In genomic region chr3:128416578-128417150, GRCh38 we compare ENCODE assay signal across 10 cellular contexts. TPM values are rescaled to one million over a fixed set of nuclear protein-coding genes. Genes with fewer than 3 reads are reported as not detected.
DNase-seq lines count a peak whose midpoint lies in the region; TF ChIP-seq lines count a peak whose summit lies in the region.
"Had no signal": no experiment of that assay in that cellular context is flagged by ENCODE, and none has a peak within 500 bp of the region (broad histone marks: within the 10 kb centered on the region; RNA-seq: fewer than 3 reads in every experiment).

No MANE protein-coding gene starts in this region.

- H3K9ac ChIP-seq in HUES6 (ENCODE audit: low read length): peak overlapping the region; percentile 11

- H3K4me1 ChIP-seq in BE2C (peaks cover 88% of the 10 kb centered on the region), HUES6 (ENCODE audit: control insufficient read depth, insufficient read depth, low read length) (peaks cover 31% of the 10 kb centered on the region)
- H3K4me1 ChIP-seq: tibial nerve had no signal

- peak; percentile 57 for DNase-seq in BE2C
- peak; percentile 80 for DNase-seq in T1000 (lab: John Stamatoyannopoulos, UW)
- DNase-seq in iris pigment epithelial cell (ENCODE audit: low read depth): peak; percentile 79
- no peak for DNase-seq in NCI-H1105 (lab: John Stamatoyannopoulos, UW)
- DNase-seq in WERI-Rb-1: no peak
- DNase-seq in NCI-H1930 (lab: John Stamatoyannopoulos, UW): no peak
- no peak for DNase-seq in NCI-H1694 treated with DMSO at 0.1 percent for 48 hours (lab: John Stamatoyannopoulos, UW)
- DNase-seq: immature natural killer cell had no signal

- H3K9me3 ChIP-seq in BE2C (no peaks in the 10 kb centered on the region), HUES6 (ENCODE audit: control insufficient read depth, insufficient read depth, low read depth, low read length) (peaks cover 6% of the 10 kb centered on the region), WERI-Rb-1 (ENCODE audit: severe bottlenecking) (no peaks in the 10 kb centered on the region)

- H3K27me3 ChIP-seq in BE2C (no peaks in the 10 kb centered on the region), HUES6 (ENCODE audit: control insufficient read depth, insufficient read depth, low read length) (no peaks in the 10 kb centered on the region), WERI-Rb-1 (ENCODE audit: insufficient read depth, low read depth, severe bottlenecking) (no peaks in the 10 kb centered on the region)
- H3K27me3 ChIP-seq: tibial nerve had no signal

- H3K4me3 ChIP-seq in BE2C (ENCODE audit: low read depth, low read length) (no peak overlapping the region), HUES6 (ENCODE audit: low read depth, low read length) (no peak overlapping the region), WERI-Rb-1 (ENCODE audit: low read depth, low read length) (no peak overlapping the region)
- H3K4me3 ChIP-seq: tibial nerve had no signal

- TF ChIP-seq CTCF in BE2C (IDR thresholded peaks at IDR 0.05; ENCODE audit: low read depth, low read length) (no peak), WERI-Rb-1 (IDR thresholded peaks at IDR 0.05; ENCODE audit: low read depth, low read length) (no peak)

- H3K36me3 ChIP-seq in BE2C (no peaks in the 10 kb centered on the region), HUES6 (ENCODE audit: control insufficient read depth, insufficient read depth, low read length) (no peaks in the 10 kb centered on the region), WERI-Rb-1 (no peaks in the 10 kb centered on the region)

- H3K27ac ChIP-seq in HUES6 (ENCODE audit: low read depth, low read length) (no peak overlapping the region), WERI-Rb-1 (no peak overlapping the region)
- H3K27ac ChIP-seq: tibial nerve had no signal

RNA-seq across cellular contexts. Expression of gene DNAJB8, which starts 50.0 kb away (rescaled TPM):
- 0.12 TPM for polyA plus RNA-seq in BE2C (2012; ENCODE audit: insufficient read depth, insufficient read length, low read depth)
- polyA plus RNA-seq: immature natural killer cell had no signal

Comparison
In these comparisons a context has a peak if more than half of its experiments do, and no peak if none do; other contexts are left out.
1. DNase-seq: peak in BE2C (single experiment), T1000 (single experiment) and iris pigment epithelial cell (single experiment); none in NCI-H1105 (single experiment), WERI-Rb-1 (single experiment), NCI-H1930 (0 of 2) and NCI-H1694 treated with DMSO at 0.1 percent for 48 hours (single experiment).